ENCODE assay signal across 8 cellular contexts in the genomic region with DNA sequence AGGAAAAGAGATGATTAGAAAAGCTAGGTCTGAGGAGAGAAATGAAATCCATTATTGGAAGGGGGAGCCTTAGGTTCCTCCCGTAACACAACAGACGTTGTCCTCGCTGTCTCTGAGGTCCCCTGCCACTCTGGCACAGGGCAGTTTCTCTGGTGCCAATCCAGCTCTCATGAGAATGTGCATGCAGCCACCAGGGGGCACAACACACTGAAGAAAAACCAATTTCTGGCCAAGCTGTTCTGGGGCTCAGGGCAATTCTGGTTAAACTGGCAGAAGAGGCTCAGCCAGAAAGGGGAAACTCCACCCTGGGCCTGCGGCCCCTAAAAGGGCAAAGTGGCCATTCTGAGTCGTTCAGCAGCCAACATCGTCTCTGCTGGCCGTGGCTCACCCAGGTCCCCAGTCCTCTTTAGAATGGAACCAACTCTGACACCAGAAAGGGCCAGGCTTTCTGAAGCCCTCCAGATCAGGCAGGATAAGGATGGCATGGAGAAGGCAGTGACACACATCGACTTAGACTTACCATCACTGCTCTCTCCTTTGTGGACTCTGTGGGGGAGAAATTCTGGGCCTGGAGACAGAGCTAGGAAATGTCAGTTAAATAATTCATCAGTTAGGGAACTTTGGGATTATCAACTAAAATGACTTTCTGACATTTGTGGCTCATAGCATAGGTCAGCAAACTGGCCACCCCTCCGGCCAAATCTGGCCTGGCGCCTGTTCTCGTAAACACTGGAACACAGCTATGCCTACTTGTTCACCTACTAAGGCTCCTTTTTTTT. TPM values are rescaled to one million over a fixed set of nuclear protein-coding genes. Genes with fewer than 3 reads are reported as not detected.
DNase-seq lines count a peak whose midpoint lies in the region; ATAC-seq and TF ChIP-seq lines count a peak whose summit lies in the region.

No MANE protein-coding gene starts in this region.

- peaks cover 8% of the 10 kb centered on the region for H3K36me3 ChIP-seq in BJ (ENCODE audit: control insufficient read depth, insufficient read depth, low read length)

- DNase-seq in BJ (ENCODE audit: low read depth) (no peak), GM19238 (ENCODE audit: insufficient read length, low spot score) (peak; percentile 65), NCI-H524 (lab: John Stamatoyannopoulos, UW) (peak; percentile 66 to 85), dedifferentiated amniotic fluid mesenchymal stem cell (ENCODE audit: extremely low spot score) (peak; percentile 73), lower leg skin (ENCODE audit: low spot score in 2 of 2) (peak; percentile 76 to 94)
- peak; percentile 61 to 62 for DNase-seq in activated CD4-positive, alpha-beta T cell treated with anti-CD3 and anti-CD28 coated beads, Interleukin-2, amount 50 U/mL, for 24 hours (ENCODE audit: low read depth in 1 of 2, low spot score in 1 of 2)
- peak; percentile 39 to 66 (median 52) for DNase-seq in stimulated activated CD4-positive, alpha-beta T cell treated with anti-CD3 and anti-CD28 coated beads, TNF-alpha, amount 100 ng/mL, for 1 hour (ENCODE audit: low read depth in 3 of 3, low spot score in 1 of 3)

- POLR2A ChIA-PET in BJ (lab: Charles Lee) = interaction anchor here (0.7 kb wide), 1 partner anchor 61 kb away, joined by 4 read pairs; no protein-coding TSS in a partner anchor

- peak; percentile 88 for ATAC-seq in HG03378 (IDR thresholded peaks at IDR 0.05; ENCODE audit: unreplicated experiment)

- peak; percentile 78 for TF ChIP-seq CTCF in BJ (IDR thresholded peaks at IDR 0.05; ENCODE audit: insufficient read depth, low read depth, low read length)
- no peak for TF ChIP-seq CTCF in lower leg skin (IDR thresholded peaks at IDR 0.05)

- TF ChIP-seq POLR2A in lower leg skin (IDR thresholded peaks at IDR 0.05) = no peak

- no peak overlapping the region for H3K4me3 ChIP-seq in BJ (ENCODE audit: low read depth, low read length)
- no peak overlapping the region for H3K4me3 ChIP-seq in lower leg skin (ENCODE audit: low read depth, poor library complexity, severe bottlenecking)

- intact Hi-C loops in lower leg skin (cut with DNase I; ENCODE audit: low total_unique reads) = loop anchor here (10.0 kb wide), 2 partner anchors 102 to 382 kb away; no protein-coding TSS in a partner anchor

- no peaks in the 10 kb centered on the region for H3K27me3 ChIP-seq in BJ (ENCODE audit: control insufficient read depth, insufficient read depth, low read length)

- WGBS in lower leg skin, 2 donors = 31 to 35% methylated on average over 11 of the region's 11 CpGs

- CTCF ChIA-PET in BJ (lab: Yijun Ruan, JAX) = interaction anchor here (0.5 to 11.0 kb wide), 46 partner anchors 8 to 1702 kb away, joined by 3 to 145 read pairs (median 4); partner anchors contain the start of gene GOLPH3

RNA-seq across cellular contexts. Expression of gene GOLPH3, which starts 58.5 kb away (rescaled TPM):
- 53.9 and 79.0 TPM in 2 replicates for polyA plus RNA-seq in BJ (2011; rRNA removed)
- polyA minus RNA-seq in BJ (2011; rRNA and poly(A)+ RNA removed) = 53.6 and 62.7 TPM in 2 replicates
- 100 to 1,000 TPM in 1 of 4 donors, 10 to 100 TPM in 3; 57.9 to 121 (median 66.2) TPM for total RNA-seq in lower leg skin
